14 cellular contexts compared by ENCODE assay signal in genomic region chr15:77901921-77902750, GRCh38.
DNase-seq lines count a peak whose midpoint lies in the region; ATAC-seq, FAIRE-seq and TF ChIP-seq lines count a peak whose summit lies in the region.
"Had no signal": no experiment of that assay in that cellular context is flagged by ENCODE, and none has a peak within 500 bp of the region (broad histone marks: within the 10 kb centered on the region; RNA-seq: fewer than 3 reads in every experiment).

No MANE protein-coding gene starts in this region.

- H3K27ac ChIP-seq in HCT116 (ENCODE audit: low read depth, low read length) (no peak overlapping the region), GM12878 (ENCODE audit: control insufficient read depth, insufficient read depth) (no peak overlapping the region)
- H3K27ac ChIP-seq: 22Rv1 had no signal

- H3K4me2 ChIP-seq in HCT116 (ENCODE audit: low read length) (no peak overlapping the region), GM12878 (ENCODE audit: control insufficient read depth, insufficient read depth) (no peak overlapping the region)

- no peaks in the 10 kb centered on the region for H3K79me2 ChIP-seq in HCT116 (ENCODE audit: insufficient read depth, low read length)
- H3K79me2 ChIP-seq in GM12878 (ENCODE audit: control insufficient read depth, insufficient read depth, low read length) = no peaks in the 10 kb centered on the region

- H3K36me3 ChIP-seq in HCT116 (ENCODE audit: control insufficient read depth in 1 of 2, insufficient read depth in 2 of 2, low read length in 2 of 2) = no peaks in the 10 kb centered on the region
- no peaks in the 10 kb centered on the region for H3K36me3 ChIP-seq in GM12878 (ENCODE audit: control insufficient read depth in 2 of 2, insufficient read depth in 2 of 2, low read length in 1 of 2)

- H3K27me3 Mint-ChIP-seq in activated CD4-positive, alpha-beta memory T cell treated with anti-CD3 and anti-CD28 coated beads, Interleukin-2, amount 10 ng/mL, durations not matched to agents 7 days and 5 days = peaks cover 4% of the 10 kb centered on the region

- H4K20me1 ChIP-seq in HCT116 (ENCODE audit: insufficient read depth) (no peaks in the 10 kb centered on the region), GM12878 (ENCODE audit: control insufficient read depth, insufficient read depth) (no peaks in the 10 kb centered on the region)

- CTCF ChIA-PET in HCT116 (lab: Charles Lee) = interaction anchor here (0.7 to 0.9 kb wide), 4 partner anchors 9 to 206 kb away, joined by 3 to 4 read pairs (median 4); no protein-coding TSS in a partner anchor
- CTCF ChIA-PET in GM12878 (lab: Yijun Ruan, JAX) = interaction anchor here (0.6 to 4.6 kb wide), 12 partner anchors 8 to 211 kb away, joined by 3 to 37 read pairs (median 4); no protein-coding TSS in a partner anchor
- CTCF ChIA-PET in activated CD4-positive, alpha-beta memory T cell treated with anti-CD3 and anti-CD28 coated beads, Interleukin-2, amount 10 ng/mL, durations not matched to agents 7 days and 5 days (lab: Charles Lee) = interaction anchor here (0.9 to 4.6 kb wide), 3 partner anchors 8 to 20 kb away, joined by 3 to 23 read pairs (median 4); no protein-coding TSS in a partner anchor

- no peak overlapping the region for H3K4me3 Mint-ChIP-seq in activated CD4-positive, alpha-beta memory T cell treated with anti-CD3 and anti-CD28 coated beads, Interleukin-2, amount 10 ng/mL, durations not matched to agents 7 days and 5 days
- H3K4me3 Mint-ChIP-seq: activated CD4-positive, alpha-beta memory T cell treated with anti-CD3 and anti-CD28 coated beads for 36 hours; activated naive CD4-positive, alpha-beta T cell treated with anti-CD3 and anti-CD28 coated beads for 36 hours; memory B cell; stimulated activated naive CD8-positive, alpha-beta T cell treated with anti-CD3 and anti-CD28 coated beads, Interleukin-15, amount 100 ng/mL, for 72 hours had no signal

- H3K36me3 Mint-ChIP-seq in activated CD4-positive, alpha-beta memory T cell treated with anti-CD3 and anti-CD28 coated beads, Interleukin-2, amount 10 ng/mL, durations not matched to agents 7 days and 5 days (ENCODE audit: low read depth) = no peaks in the 10 kb centered on the region
- H3K36me3 Mint-ChIP-seq: activated CD4-positive, alpha-beta memory T cell treated with anti-CD3 and anti-CD28 coated beads for 36 hours; memory B cell had no signal

- H3K4me3 ChIP-seq in HCT116 (replicated peaks in 1 of 2; ENCODE audit: low read depth in 1 of 2, low read length in 2 of 2) (no peak overlapping the region), GM12878 (no peak overlapping the region)

- no peak for FAIRE-seq in GM12878 (lab: Jason Lieb, UNC)
- no peak for FAIRE-seq in GM19239 (lab: Jason Lieb, UNC)

- in situ Hi-C loops in GM12878 (cut with MboI) = no loop called here

- POLR2A ChIA-PET in HCT116 (lab: Charles Lee) = no interaction called here
- POLR2A ChIA-PET in GM12878 (lab: Charles Lee) = no interaction called here
- POLR2A ChIA-PET in activated CD4-positive, alpha-beta memory T cell treated with anti-CD3 and anti-CD28 coated beads, Interleukin-2, amount 10 ng/mL, durations not matched to agents 7 days and 5 days (lab: Charles Lee) = no interaction called here

- H3K9me2 ChIP-seq in HCT116 (ENCODE audit: insufficient read depth) = no peaks in the 10 kb centered on the region

- H3K9ac ChIP-seq in HCT116 (ENCODE audit: low read length) (no peak overlapping the region), GM12878 (ENCODE audit: control insufficient read depth, insufficient read depth, low read length) (no peak overlapping the region)

- no peaks in the 10 kb centered on the region for H3K27me3 ChIP-seq in HCT116 (ENCODE audit: insufficient read depth, low read length)
- no peaks in the 10 kb centered on the region for H3K27me3 ChIP-seq in GM12878 (replicated peaks in 1 of 2; ENCODE audit: control insufficient read depth in 2 of 2, insufficient read depth in 2 of 2, low read length in 1 of 2)

- H3K4me1 ChIP-seq in HCT116 (ENCODE audit: control insufficient read depth in 1 of 2, insufficient read depth in 2 of 2, low read length in 2 of 2) (no peaks in the 10 kb centered on the region), GM12878 (ENCODE audit: control insufficient read depth, insufficient read depth, low read length) (no peaks in the 10 kb centered on the region)

- no peak overlapping the region for H3K27ac Mint-ChIP-seq in activated CD4-positive, alpha-beta memory T cell treated with anti-CD3 and anti-CD28 coated beads, Interleukin-2, amount 10 ng/mL, durations not matched to agents 7 days and 5 days
- H3K27ac Mint-ChIP-seq: activated CD4-positive, alpha-beta memory T cell treated with anti-CD3 and anti-CD28 coated beads for 36 hours; activated naive CD4-positive, alpha-beta T cell treated with anti-CD3 and anti-CD28 coated beads for 36 hours; memory B cell; stimulated activated naive CD8-positive, alpha-beta T cell treated with anti-CD3 and anti-CD28 coated beads, Interleukin-15, amount 100 ng/mL, for 72 hours had no signal

- no peak for TF ChIP-seq EP300 in GM12878 (IDR thresholded peaks at IDR 0.05; ENCODE audit: borderline replicate concordance in 1 of 2, control insufficient read depth in 1 of 2, low read depth in 2 of 2, low read length in 2 of 2)

- ATAC-seq in HCT116 = peak; percentile 39; the same call in 1 of the 2 replicates
- ATAC-seq in GM12878 = peak; percentile 63

- TF ChIP-seq RAD21 in HCT116 (IDR thresholded peaks at IDR 0.05; ENCODE audit: low read depth) (no peak), GM12878 (IDR thresholded peaks at IDR 0.05; ENCODE audit: insufficient read depth, low read depth, low read length) (no peak)

- H3K9me3 Mint-ChIP-seq in activated CD4-positive, alpha-beta memory T cell treated with anti-CD3 and anti-CD28 coated beads, Interleukin-2, amount 10 ng/mL, durations not matched to agents 7 days and 5 days = no peaks in the 10 kb centered on the region
- H3K9me3 Mint-ChIP-seq: activated CD4-positive, alpha-beta memory T cell treated with anti-CD3 and anti-CD28 coated beads for 36 hours; activated naive CD4-positive, alpha-beta T cell treated with anti-CD3 and anti-CD28 coated beads for 36 hours; memory B cell; stimulated activated naive CD8-positive, alpha-beta T cell treated with anti-CD3 and anti-CD28 coated beads, Interleukin-15, amount 100 ng/mL, for 72 hours had no signal

- intact Hi-C loops in HCT116 (cut with micrococcal nuclease) = no loop called here
- intact Hi-C loops in GM12878 (cut with micrococcal nuclease; ENCODE audit: unreplicated experiment) = loop anchor here (5.0 to 10.0 kb wide), 2 partner anchors 53 to 205 kb away; no protein-coding TSS in a partner anchor

- SMC1A ChIA-PET in GM12878 (lab: Charles Lee; ENCODE audit: uncharacterized antibody, unreplicated experiment) = interaction anchor here (1.4 to 3.9 kb wide), 2 partner anchors 20 to 32 kb away, joined by 4 to 19 read pairs; no protein-coding TSS in a partner anchor

- BruUV-seq in HCT116 (replicated peaks; lab: Mats Ljungman, UMichigan) = no TSS peak
- no TSS peak for BruUV-seq in GM12878 (replicated peaks; lab: Mats Ljungman, UMichigan)

- RAD21 ChIA-PET in HCT116 (lab: Charles Lee; ENCODE audit: low non-redundant PET in 1 of 2, low total read pairs in 2 of 2, uncharacterized antibody in 2 of 2, unreplicated experiment in 2 of 2) = no interaction called here
- RAD21 ChIA-PET in GM12878 (lab: Charles Lee; ENCODE audit: unreplicated experiment) = interaction anchor here (1.0 to 2.5 kb wide), 5 partner anchors 8 to 206 kb away, joined by 3 to 19 read pairs (median 3); no protein-coding TSS in a partner anchor

- H3K4me1 Mint-ChIP-seq in activated CD4-positive, alpha-beta memory T cell treated with anti-CD3 and anti-CD28 coated beads, Interleukin-2, amount 10 ng/mL, durations not matched to agents 7 days and 5 days = no peaks in the 10 kb centered on the region
- H3K4me1 Mint-ChIP-seq: memory B cell; stimulated activated naive CD8-positive, alpha-beta T cell treated with anti-CD3 and anti-CD28 coated beads, Interleukin-15, amount 100 ng/mL, for 72 hours had no signal

- TF ChIP-seq CTCF in HCT116 (IDR thresholded peaks at IDR 0.05 in 2 of 3, conservative IDR thresholded peaks at IDR 0.05 in 1 of 3; ENCODE audit: borderline replicate concordance in 1 of 3, insufficient read depth in 1 of 3, low read depth in 2 of 3, low read length in 2 of 3) (peak in 2 of 3 experiments; percentile 41 to 49; a peak in 3 of 6 replicates), GM12878 (IDR thresholded peaks at IDR 0.05 in 2 of 3, conservative IDR thresholded peaks at IDR 0.05 in 1 of 3; ENCODE audit: control insufficient read depth in 2 of 3, extremely low read depth in 1 of 3, insufficient read depth in 1 of 3, low read depth in 3 of 3, low read length in 3 of 3) (peak; percentile 15 to 42 (median 16); a peak in 2 of 6 replicates)

- TF ChIP-seq POLR2A in HCT116 (IDR thresholded peaks at IDR 0.05; ENCODE audit: borderline replicate concordance, extremely low read depth, insufficient read depth, insufficient read length) (no peak), GM12878 (IDR thresholded peaks at IDR 0.05; ENCODE audit: low read depth, low read length) (no peak)

- 39% methylated on average over 13 of the region's 13 CpGs for WGBS in GM12878 (ENCODE audit: insufficient coverage, insufficient replicate concordance, low lambda C conversion rate, missing lambda C conversion rate)

- DNase-seq in DMS 273 (lab: John Stamatoyannopoulos, UW; ENCODE audit: unreplicated experiment) = peak; percentile 41
- no peak for DNase-seq in DMS 273 treated with DMSO at 0.1 percent for 48 hours (lab: John Stamatoyannopoulos, UW)
- DNase-seq in HCT116 (ENCODE audit: low read depth, low spot score) = no peak
- DNase-seq in GM12878 (ENCODE audit: low read depth, low spot score) = no peak
- peak; percentile 80 for DNase-seq in mesenteric fat pad (ENCODE audit: low spot score)
- DNase-seq in activated CD4-positive, alpha-beta memory T cell treated with anti-CD3 and anti-CD28 coated beads, Interleukin-2, amount 10 ng/mL, durations not matched to agents 7 days and 5 days = no peak
- DNase-seq in GM19239 (ENCODE audit: insufficient read length, low spot score) = no peak
- no peak for DNase-seq in NCI-H1694 treated with DMSO at 0.1 percent for 48 hours (lab: John Stamatoyannopoulos, UW)
- DNase-seq: EL had no signal

- H3K9me3 ChIP-seq in HCT116 (ENCODE audit: control insufficient read depth in 1 of 2, insufficient read depth in 1 of 2, low read depth in 1 of 2, low read length in 2 of 2) (no peaks in the 10 kb centered on the region), GM12878 (replicated peaks; ENCODE audit: control insufficient read depth, insufficient read depth, low read length) (no peaks in the 10 kb centered on the region)

- no peak overlapping the region for H2AFZ ChIP-seq in HCT116 (ENCODE audit: low read depth, low read length, poor library complexity, severe bottlenecking)
- no peak overlapping the region for H2AFZ ChIP-seq in GM12878 (ENCODE audit: control insufficient read depth, low read depth, low read length)

TF ChIP-seq in HCT116, 20 proteins besides CTCF, POLR2A, EP300 and RAD21 (continues in another document):
- no peak for TF ChIP-seq CEBPB (IDR thresholded peaks at IDR 0.05; ENCODE audit: low read depth)
- TF ChIP-seq POLR2AphosphoS5 (IDR thresholded peaks at IDR 0.05; ENCODE audit: low read depth, low read length) = no peak

TF ChIP-seq in GM12878, 131 proteins besides CTCF, POLR2A, EP300 and RAD21 (continues in another document):
- TF ChIP-seq TBL1XR1 (IDR thresholded peaks at IDR 0.05; ENCODE audit: low read depth, low read length) = no peak

Comparison
In these comparisons a context has a peak if more than half of its experiments do, and no peak if none do; other contexts are left out.
1. DNase-seq: peak in DMS 273 (single experiment) and mesenteric fat pad (single experiment); none in DMS 273 treated with DMSO at 0.1 percent for 48 hours (single experiment), HCT116 (single experiment), GM12878 (single experiment), activated CD4-positive, alpha-beta memory T cell treated with anti-CD3 and anti-CD28 coated beads, Interleukin-2, amount 10 ng/mL, durations not matched to agents 7 days and 5 days (single experiment), GM19239 (single experiment) and NCI-H1694 treated with DMSO at 0.1 percent for 48 hours (single experiment).